In genomic region chr3:197626404-197627159, GRCh38 we compare ENCODE assay signal across 7 cellular contexts.
DNase-seq lines count a peak whose midpoint lies in the region; ATAC-seq and TF ChIP-seq lines count a peak whose summit lies in the region.
"Not testable (repeated sequence)": the region's sequence is repeated elsewhere in the genome, so short reads cannot be mapped to it uniquely, and the experiment has no call there.

No MANE protein-coding gene starts in this region.

- not testable (repeated sequence) for H3K9ac ChIP-seq in PC-3 (ENCODE audit: low read length); trophoblast cell (ENCODE audit: low read length)

- H3K27ac ChIP-seq in PC-3 (ENCODE audit: low read length); trophoblast cell (ENCODE audit: low read depth, low read length): not testable (repeated sequence)

- not testable (repeated sequence) for H3K18ac ChIP-seq in trophoblast cell (ENCODE audit: low read length)

- not testable (repeated sequence) for H4K12ac ChIP-seq in trophoblast cell (ENCODE audit: low read depth, low read length)

- H2BK5ac ChIP-seq in trophoblast cell (ENCODE audit: low read depth, low read length, poor library complexity): not testable (repeated sequence)

- H3K27me3 ChIP-seq in PC-3 (ENCODE audit: low read length); trophoblast cell (ENCODE audit: insufficient read depth, low read length): not testable (repeated sequence)

- H3K27ac Mint-ChIP-seq in activated naive CD4-positive, alpha-beta T cell treated with anti-CD3 and anti-CD28 coated beads, Interleukin-2, amount 10 ng/mL, durations not matched to agents 7 days and 5 days: peak overlapping the region; percentile 52

- not testable (repeated sequence) for H3K36me3 ChIP-seq in PC-3 (ENCODE audit: low read depth, low read length); trophoblast cell (ENCODE audit: control insufficient read depth in 1 of 2, insufficient read depth in 2 of 2, low read length in 2 of 2)

- H2AFZ ChIP-seq in PC-3 (ENCODE audit: low read length); trophoblast cell (ENCODE audit: insufficient read depth, low read length, poor library complexity): not testable (repeated sequence)

- BruUV-seq in PC-3 (replicated peaks; lab: Mats Ljungman, UMichigan): not testable (repeated sequence)

- not testable (repeated sequence) for TF ChIP-seq CTCF in PC-3 (conservative IDR thresholded peaks at IDR 0.05; ENCODE audit: low read depth, low read length); epithelial cell of esophagus (IDR thresholded peaks at IDR 0.05; ENCODE audit: insufficient read depth, low read depth, low read length, missing control alignments)

- not testable (repeated sequence) for H2AK5ac ChIP-seq in trophoblast cell (ENCODE audit: low read length)

- not testable (repeated sequence) for H3K9me3 ChIP-seq in PC-3 (ENCODE audit: low read length); trophoblast cell (ENCODE audit: insufficient read depth, low read depth, low read length)

- H3K4me2 ChIP-seq in PC-3 (ENCODE audit: low read length): peak overlapping the region; percentile 61; the same call in 1 of the 2 replicates
- peak overlapping the region; percentile 62 for H3K4me2 ChIP-seq in trophoblast cell (ENCODE audit: low read length)

- H3K23ac ChIP-seq in trophoblast cell (ENCODE audit: low read length): not testable (repeated sequence)

- no CpG with 5 or more reads among the region's 18 CpGs for WGBS in trophoblast cell (ENCODE audit: extremely low coverage, insufficient coverage, insufficient read length)

- not testable (repeated sequence) for H2BK12ac ChIP-seq in trophoblast cell (ENCODE audit: low read length)

- not testable (repeated sequence) for H3K9me3 Mint-ChIP-seq in activated naive CD4-positive, alpha-beta T cell treated with anti-CD3 and anti-CD28 coated beads, Interleukin-2, amount 10 ng/mL, durations not matched to agents 7 days and 5 days

- not testable (repeated sequence) for H3F3A ChIP-seq in PC-3 (ENCODE audit: low read length, unreplicated experiment)

- H3K4me3 ChIP-seq in PC-3 (ENCODE audit: low read length) (peak overlapping the region; percentile 48; the same call in 1 of the 2 replicates), epithelial cell of esophagus (ENCODE audit: low read length) (peak overlapping the region; percentile 34), trophoblast cell (ENCODE audit: low read depth, low read length) (peak overlapping the region; percentile 66)

- POLR2A ChIA-PET in PC-3 (lab: Charles Lee; ENCODE audit: unreplicated experiment): not testable (repeated sequence)

- H3K79me2 ChIP-seq in PC-3 (ENCODE audit: low read length): peaks cover 19% of the 10 kb centered on the region
- not testable (repeated sequence) for H3K79me2 ChIP-seq in trophoblast cell (ENCODE audit: control insufficient read depth, insufficient read depth, low read length, poor library complexity)

- ATAC-seq in GM18520 (IDR thresholded peaks at IDR 0.05; ENCODE audit: unreplicated experiment) (peak; percentile 9), HG02870 (IDR thresholded peaks at IDR 0.05; ENCODE audit: unreplicated experiment) (peak; percentile 16), PC-3 (peak; percentile 53), left lobe of liver (peak; percentile 25)

- not testable (repeated sequence) for H3K4me1 Mint-ChIP-seq in activated naive CD4-positive, alpha-beta T cell treated with anti-CD3 and anti-CD28 coated beads, Interleukin-2, amount 10 ng/mL, durations not matched to agents 7 days and 5 days

- H3K14ac ChIP-seq in trophoblast cell (ENCODE audit: low read length): not testable (repeated sequence)

- H4K8ac ChIP-seq in trophoblast cell (ENCODE audit: low read depth, low read length): not testable (repeated sequence)

- H3K36me3 Mint-ChIP-seq in activated naive CD4-positive, alpha-beta T cell treated with anti-CD3 and anti-CD28 coated beads, Interleukin-2, amount 10 ng/mL, durations not matched to agents 7 days and 5 days: not testable (repeated sequence)

- peak overlapping the region; percentile 75 for H3K4me3 Mint-ChIP-seq in activated naive CD4-positive, alpha-beta T cell treated with anti-CD3 and anti-CD28 coated beads, Interleukin-2, amount 10 ng/mL, durations not matched to agents 7 days and 5 days

- CTCF ChIA-PET in PC-3 (lab: Charles Lee); activated naive CD4-positive, alpha-beta T cell treated with anti-CD3 and anti-CD28 coated beads, Interleukin-2, amount 10 ng/mL, durations not matched to agents 7 days and 5 days (lab: Charles Lee): not testable (repeated sequence)

- intact Hi-C loops in PC-3 (cut with micrococcal nuclease): not testable (repeated sequence)

- H3K9me2 ChIP-seq in PC-3 (replicated peaks; ENCODE audit: low read length): not testable (repeated sequence)

- not testable (repeated sequence) for H3K4me1 ChIP-seq in PC-3 (ENCODE audit: insufficient read depth, low read length); trophoblast cell (ENCODE audit: control insufficient read depth in 1 of 2, insufficient read depth in 2 of 2, low read length in 2 of 2)

- not testable (repeated sequence) for H4K91ac ChIP-seq in trophoblast cell (ENCODE audit: low read depth, low read length)

- H2BK120ac ChIP-seq in trophoblast cell (ENCODE audit: insufficient read depth, low read length, poor library complexity): not testable (repeated sequence)

- H3K4ac ChIP-seq in trophoblast cell (ENCODE audit: low read depth, low read length): not testable (repeated sequence)

- DNase-seq in PC-3; activated naive CD4-positive, alpha-beta T cell treated with anti-CD3 and anti-CD28 coated beads, Interleukin-2, amount 10 ng/mL, durations not matched to agents 7 days and 5 days; epithelial cell of esophagus (ENCODE audit: low read depth); left lobe of liver (ENCODE audit: low spot score); trophoblast cell: not testable (repeated sequence)

- H4K20me1 ChIP-seq in PC-3 (ENCODE audit: low read length): not testable (repeated sequence)

- H3K27me3 Mint-ChIP-seq in activated naive CD4-positive, alpha-beta T cell treated with anti-CD3 and anti-CD28 coated beads, Interleukin-2, amount 10 ng/mL, durations not matched to agents 7 days and 5 days: not testable (repeated sequence)

- H3K79me1 ChIP-seq in trophoblast cell (ENCODE audit: low read length): not testable (repeated sequence)
